8 cellular contexts compared by ENCODE assay signal in the genomic region with DNA sequence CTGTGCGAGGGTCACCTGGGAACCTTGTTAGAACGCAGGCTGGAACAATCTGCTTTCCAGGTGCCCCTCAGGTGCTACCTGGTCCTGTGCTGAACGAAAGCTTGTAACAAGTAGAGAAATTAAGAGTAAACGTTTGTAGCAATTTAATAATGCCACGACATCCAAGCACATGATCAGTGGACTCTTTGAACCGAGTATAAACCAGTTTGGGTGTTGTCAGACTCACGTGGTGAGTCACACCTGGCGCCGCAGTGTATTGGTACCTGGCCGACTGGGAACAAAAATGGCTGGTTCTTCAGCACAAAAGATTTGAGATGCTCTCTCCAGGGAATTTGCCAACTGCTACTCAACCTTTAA. TPM values are rescaled to one million over a fixed set of nuclear protein-coding genes. Genes with fewer than 3 reads are reported as not detected.
A peak's percentile ranks its signal among the peaks of the same experiment; 100 is the strongest.
DNase-seq lines count a peak whose midpoint lies in the region; ATAC-seq and TF ChIP-seq lines count a peak whose summit lies in the region.

No MANE protein-coding gene starts in this region.

- peaks cover 9% of the 10 kb centered on the region for H3K4me1 ChIP-seq in KMS-11 (ENCODE audit: low read depth, poor library complexity, severe bottlenecking)

- no peaks in the 10 kb centered on the region for H3K9me3 ChIP-seq in CD4-positive, alpha-beta T cell (ENCODE audit: control insufficient read depth, low read length)

- peaks cover 60% of the 10 kb centered on the region for H3K27me3 ChIP-seq in CD4-positive, alpha-beta T cell (ENCODE audit: control insufficient read depth, insufficient read depth, low read length)
- H3K27me3 ChIP-seq in KMS-11 (ENCODE audit: insufficient read depth, low read depth) (peaks cover 9% of the 10 kb centered on the region), dorsolateral prefrontal cortex (peaks cover 0 to 62% (median 48%) of the 10 kb centered on the region in 45 donors)

- H3K27me3 Mint-ChIP-seq in CD4-positive, alpha-beta T cell = peaks cover 70% of the 10 kb centered on the region
- peaks cover 41% of the 10 kb centered on the region for H3K27me3 Mint-ChIP-seq in nephron (ENCODE audit: low read depth)

- no peaks in the 10 kb centered on the region for H3K9me3 Mint-ChIP-seq in CD4-positive, alpha-beta T cell
- H3K9me3 Mint-ChIP-seq in nephron = no peaks in the 10 kb centered on the region

- no peak for ATAC-seq in CD4-positive, alpha-beta T cell (ENCODE audit: poor library complexity)

- no peaks in the 10 kb centered on the region for H3K79me2 ChIP-seq in KMS-11 (ENCODE audit: insufficient read depth, low read depth)

- POLR2A ChIA-PET in CD4-positive, alpha-beta T cell (lab: Charles Lee) = no interaction called here

- H2AFZ ChIP-seq in KMS-11 (ENCODE audit: low read depth) = peak overlapping the region; percentile 100

- peak overlapping the region; percentile 71 for H3K4me3 Mint-ChIP-seq in CD4-positive, alpha-beta T cell
- H3K4me3 Mint-ChIP-seq in nephron = peak overlapping the region; percentile 90 to 95 (median 91)

- H3K4me3 ChIP-seq in KMS-11 (IDR thresholded peaks at IDR 0.05; ENCODE audit: insufficient read depth, low read depth, low read length) (no peak overlapping the region), dorsolateral prefrontal cortex (peak overlapping the region in 53 of 59 donors; percentile 16 to 83 (median 64))

- peak overlapping the region; percentile 59; the same call in 1 of the 2 replicates for H3K9ac ChIP-seq in KMS-11

- H3K4me2 ChIP-seq in KMS-11 = peak overlapping the region; percentile 65

- H3K27ac Mint-ChIP-seq in CD4-positive, alpha-beta T cell = no peak overlapping the region
- H3K27ac Mint-ChIP-seq in nephron = peak overlapping the region; percentile 46 to 84 (median 69)

- peaks cover 31% of the 10 kb centered on the region for H3K4me1 Mint-ChIP-seq in CD4-positive, alpha-beta T cell (ENCODE audit: low read depth)
- H3K4me1 Mint-ChIP-seq in nephron = peaks cover 34% of the 10 kb centered on the region

- no peaks in the 10 kb centered on the region for H3K36me3 ChIP-seq in KMS-11 (ENCODE audit: insufficient read depth)

- CTCF ChIA-PET in CD4-positive, alpha-beta T cell (lab: Charles Lee) = no interaction called here

- no peak overlapping the region for H3K27ac ChIP-seq in CD4-positive, alpha-beta T cell (ENCODE audit: low read depth, low read length)
- no peak overlapping the region for H3K27ac ChIP-seq in KMS-11
- peak overlapping the region in 8 of 59 donors; percentile 2 to 80 (median 47) for H3K27ac ChIP-seq in dorsolateral prefrontal cortex

- intact Hi-C loops in CD4-positive, alpha-beta T cell (cut with DNase I, micrococcal nuclease) = no loop called here
- intact Hi-C loops in dorsolateral prefrontal cortex (cut with DNase I) = loop anchor here in 1 of 2 donors (10.0 kb wide), 1 partner anchor 248 kb away; no protein-coding TSS in a partner anchor

- no peak for DNase-seq in CD4-positive, alpha-beta T cell
- DNase-seq in dorsolateral prefrontal cortex (no peak), SIG-M5 (lab: John Stamatoyannopoulos, UW) (no peak), activated gamma-delta T cell (lab: John Stamatoyannopoulos, UW) (no peak)
- no peak for DNase-seq in stimulated activated CD4-positive, alpha-beta T cell treated with anti-CD3 and anti-CD28 coated beads, Interleukin-4, amount 100 ng/mL, for 1 hour
- no peak for DNase-seq in activated CD4-positive, alpha-beta T cell treated with anti-CD3 and anti-CD28 coated beads for 1 hour

- no peak for TF ChIP-seq CTCF in CD4-positive, alpha-beta T cell (IDR thresholded peaks at IDR 0.05)
- TF ChIP-seq CTCF in KMS-11 (conservative IDR thresholded peaks at IDR 0.05; ENCODE audit: low read depth, low read length) (no peak), dorsolateral prefrontal cortex (IDR thresholded peaks at IDR 0.05 in 54 of 56, conservative IDR thresholded peaks at IDR 0.05 in 2 of 56; ENCODE audit: low read depth in 1 of 56, partially characterized antibody in 56 of 56) (no peak), nephron (IDR thresholded peaks at IDR 0.05; ENCODE audit: unreplicated experiment in 3 of 3) (no peak)

- H3K36me3 Mint-ChIP-seq in CD4-positive, alpha-beta T cell (ENCODE audit: low read depth) = no peaks in the 10 kb centered on the region
- H3K36me3 Mint-ChIP-seq in nephron (ENCODE audit: low read depth) = no peaks in the 10 kb centered on the region

- no peaks in the 10 kb centered on the region for H4K20me1 ChIP-seq in KMS-11 (ENCODE audit: insufficient read depth)

RNA-seq across cellular contexts. Expression of a gene that starts 0.9 kb away (rescaled TPM):
- total RNA-seq in CD4-positive, alpha-beta T cell = not detected
- total RNA-seq in dorsolateral prefrontal cortex = 100 to 1,000 TPM in 13 of 120 experiments, 10 to 100 TPM in 107; 35.7 to 202 (median 74.8) TPM

Comparison
In these comparisons a context has a peak if more than half of its experiments do, and no peak if none do; other contexts are left out.
1. RNA of a gene that starts 0.9 kb away (total RNA-seq): 35.7 to 202 TPM in dorsolateral prefrontal cortex; not detected in CD4-positive, alpha-beta T cell; every median in the first group is over 10 times any median in the second.